Comparison of ENCODE assay signal across 33 cellular contexts in the genomic region with DNA sequence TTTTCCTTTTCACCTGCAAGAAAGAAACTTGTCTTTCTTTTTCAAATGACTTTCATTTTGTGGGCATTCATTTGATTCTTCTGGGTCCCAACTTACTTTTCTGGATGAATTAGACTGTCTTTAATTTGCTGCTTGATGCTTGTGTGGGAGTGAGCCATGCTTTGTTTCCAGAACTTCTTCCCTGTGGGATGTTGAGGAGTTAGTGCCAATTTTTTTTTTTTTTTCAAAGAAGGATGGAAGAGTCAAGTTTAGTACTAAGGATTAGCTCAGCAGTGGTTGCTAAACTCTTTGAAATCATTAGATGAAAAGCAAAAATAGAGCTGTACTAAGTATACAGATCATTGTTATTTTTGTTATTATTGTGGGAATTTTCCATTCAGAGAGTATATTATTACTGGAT.
"Had no signal": no experiment of that assay in that cellular context is flagged by ENCODE, and none has a peak within 500 bp of the region (broad histone marks: within the 10 kb centered on the region; RNA-seq: fewer than 3 reads in every experiment).

No MANE protein-coding gene starts in this region.

- H3K4me3 ChIP-seq: MG63, Peyer's patch had no signal

- H3K9me3 ChIP-seq: MG63, Peyer's patch had no signal

- H3K36me3 Mint-ChIP-seq: activated CD8-positive, alpha-beta memory T cell treated with anti-CD3 and anti-CD28 coated beads, Interleukin-2, amount 10 ng/mL, durations not matched to agents 7 days and 5 days; activated naive CD8-positive, alpha-beta T cell treated with anti-CD3 and anti-CD28 coated beads for 36 hours had no signal

- H3K4me1 Mint-ChIP-seq: activated CD4-positive, alpha-beta memory T cell treated with anti-CD3 and anti-CD28 coated beads, Interleukin-2, amount 10 ng/mL, durations not matched to agents 7 days and 5 days; activated CD8-positive, alpha-beta memory T cell treated with anti-CD3 and anti-CD28 coated beads, Interleukin-2, amount 10 ng/mL, durations not matched to agents 7 days and 5 days; activated naive CD8-positive, alpha-beta T cell treated with anti-CD3 and anti-CD28 coated beads for 36 hours had no signal

- H3K4me3 Mint-ChIP-seq: activated CD4-positive, alpha-beta memory T cell treated with anti-CD3 and anti-CD28 coated beads, Interleukin-2, amount 10 ng/mL, durations not matched to agents 7 days and 5 days; activated CD8-positive, alpha-beta memory T cell treated with anti-CD3 and anti-CD28 coated beads, Interleukin-2, amount 10 ng/mL, durations not matched to agents 7 days and 5 days; activated naive CD8-positive, alpha-beta T cell treated with anti-CD3 and anti-CD28 coated beads for 36 hours had no signal

- H3K27ac Mint-ChIP-seq: activated CD4-positive, alpha-beta memory T cell treated with anti-CD3 and anti-CD28 coated beads, Interleukin-2, amount 10 ng/mL, durations not matched to agents 7 days and 5 days; activated CD8-positive, alpha-beta memory T cell treated with anti-CD3 and anti-CD28 coated beads, Interleukin-2, amount 10 ng/mL, durations not matched to agents 7 days and 5 days; activated naive CD8-positive, alpha-beta T cell treated with anti-CD3 and anti-CD28 coated beads for 36 hours had no signal

- H3K9me3 Mint-ChIP-seq: activated CD4-positive, alpha-beta memory T cell treated with anti-CD3 and anti-CD28 coated beads, Interleukin-2, amount 10 ng/mL, durations not matched to agents 7 days and 5 days; activated naive CD8-positive, alpha-beta T cell treated with anti-CD3 and anti-CD28 coated beads for 36 hours had no signal

- DNase-seq: activated CD4-positive, alpha-beta memory T cell treated with anti-CD3 and anti-CD28 coated beads, Interleukin-2, amount 10 ng/mL, durations not matched to agents 7 days and 5 days; activated CD4-positive, alpha-beta T cell treated with anti-CD3 and anti-CD28 coated beads for 1 hour; activated CD4-positive, alpha-beta T cell treated with anti-CD3 and anti-CD28 coated beads for 48 hours; activated CD4-positive, CD25-positive, alpha-beta regulatory T cell; activated CD8-positive, alpha-beta memory T cell treated with anti-CD3 and anti-CD28 coated beads for 24 hours; activated CD8-positive, alpha-beta memory T cell treated with anti-CD3 and anti-CD28 coated beads, Interleukin-2, amount 10 ng/mL, durations not matched to agents 7 days and 5 days; activated CD8-positive, alpha-beta memory T cell treated with anti-CD3 and anti-CD28 coated beads, Interleukin-2, amount 50 U/mL, for 48 hours; activated effector memory CD4-positive, alpha-beta T cell treated with Interleukin-2 at 50 U/mL for 16 hours; activated naive CD4-positive, alpha-beta T cell treated with anti-CD3 and anti-CD28 coated beads, Interleukin-2, amount 50 U/mL, for 16 hours; activated naive CD8-positive, alpha-beta T cell treated with anti-CD3 and anti-CD28 coated beads for 36 hours; activated T-cell treated with anti-CD3 and anti-CD28 coated beads, Interleukin-2, amount 50 U/mL, for 48 hours; amniotic stem cell; aorta; brain microvascular endothelial cell; central memory CD4-positive, alpha-beta T cell; Karpas-422; KBM-7; MG63; MV-4-11; NCI-H1092; NCI-H1436 treated with DMSO at 0.1 percent for 48 hours; NCI-H1694 treated with DMSO at 0.1 percent for 48 hours; NCI-H2029; NCI-H345; NCI-H524 treated with DMSO at 0.1 percent for 48 hours; PC-3; Peyer's patch; RPMI8226; SW 1271; T-helper 1 cell; T-helper 2 cell; T-helper 9 cell; WERI-Rb-1 had no signal

- ATAC-seq: activated CD8-positive, alpha-beta memory T cell treated with anti-CD3 and anti-CD28 coated beads, Interleukin-2, amount 10 ng/mL, durations not matched to agents 7 days and 5 days had no signal

- H3K36me3 ChIP-seq: brain microvascular endothelial cell, MG63, Peyer's patch, WERI-Rb-1 had no signal

- H3K4me1 ChIP-seq: Peyer's patch had no signal

- H3K27ac ChIP-seq: brain microvascular endothelial cell, Peyer's patch, WERI-Rb-1 had no signal
